In genomic region chr6:117270121-117270959, GRCh38 we compare ENCODE assay signal across 10 cellular contexts. TPM values are rescaled to one million over a fixed set of nuclear protein-coding genes. Genes with fewer than 3 reads are reported as not detected.
DNase-seq lines count a peak whose midpoint lies in the region; ATAC-seq, FAIRE-seq and TF ChIP-seq lines count a peak whose summit lies in the region.
"Had no signal": no experiment of that assay in that cellular context is flagged by ENCODE, and none has a peak within 500 bp of the region (broad histone marks: within the 10 kb centered on the region; RNA-seq: fewer than 3 reads in every experiment).

No MANE protein-coding gene starts in this region.

- BruUV-seq in A673 (replicated peaks; lab: Mats Ljungman, UMichigan) (no TSS peak), endothelial cell of umbilical vein (replicated peaks; lab: Mats Ljungman, UMichigan) (no TSS peak)

- TF ChIP-seq CTCF in A673 (conservative IDR thresholded peaks at IDR 0.05; ENCODE audit: low read depth, low read length) = no peak
- TF ChIP-seq CTCF in endothelial cell of umbilical vein (IDR thresholded peaks at IDR 0.05; ENCODE audit: extremely low read depth in 1 of 2, insufficient read depth in 1 of 2, low read depth in 1 of 2, low read length in 2 of 2) = no peak
- TF ChIP-seq CTCF in mucosa of descending colon (IDR thresholded peaks at IDR 0.05) = no peak

- no peak overlapping the region for H3K9ac ChIP-seq in endothelial cell of umbilical vein (replicated peaks; ENCODE audit: extremely low read depth, insufficient read depth, low read length)

- no peaks in the 10 kb centered on the region for H4K20me1 ChIP-seq in endothelial cell of umbilical vein (replicated peaks; ENCODE audit: control insufficient read depth, extremely low read depth, insufficient read depth, low read length)

- H3K27me3 ChIP-seq in A673 (replicated peaks; ENCODE audit: insufficient read depth, low read depth, low read length, poor library complexity) (peaks cover 100% of the 10 kb centered on the region), endothelial cell of umbilical vein (ENCODE audit: control insufficient read depth in 2 of 2, insufficient read depth in 2 of 2, low read length in 2 of 2) (peaks cover 74 to 82% of the 10 kb centered on the region in 2 experiments)

- H3K27ac ChIP-seq in A673 (ENCODE audit: low read depth, low read length, poor library complexity, severe bottlenecking) (no peak overlapping the region), endothelial cell of umbilical vein (ENCODE audit: insufficient read depth, low read depth, low read length) (no peak overlapping the region)

- TF ChIP-seq POLR2A in endothelial cell of umbilical vein (IDR thresholded peaks at IDR 0.05; ENCODE audit: low read depth, low read length) = no peak

- ATAC-seq in mucosa of descending colon = peak; percentile 61
- no peak for ATAC-seq in GM21390 (IDR thresholded peaks at IDR 0.05; ENCODE audit: unreplicated experiment)
- no peak for ATAC-seq in GM18511 (IDR thresholded peaks at IDR 0.05; ENCODE audit: unreplicated experiment)

- dilution Hi-C loops in endothelial cell of umbilical vein (cut with MboI; ENCODE audit: extremely low pct_ligation_motif_present, low sequenced_read_pairs) = no loop called here

- intact Hi-C loops in A673 (cut with micrococcal nuclease; ENCODE audit: unreplicated experiment) (no loop called here), endothelial cell of umbilical vein (cut with micrococcal nuclease) (no loop called here), mucosa of descending colon (cut with DNase I, micrococcal nuclease) (no loop called here)

- H3K4me1 ChIP-seq in A673 (ENCODE audit: insufficient read depth, low read length, poor library complexity, severe bottlenecking) (peaks cover 8% of the 10 kb centered on the region), endothelial cell of umbilical vein (ENCODE audit: control insufficient read depth, extremely low read depth, insufficient read depth, low read length) (no peaks in the 10 kb centered on the region), mucosa of descending colon (ENCODE audit: low read depth) (peaks cover 16% of the 10 kb centered on the region)

- no peaks in the 10 kb centered on the region for H3K79me2 ChIP-seq in endothelial cell of umbilical vein (ENCODE audit: control insufficient read depth, insufficient read depth, low read length)

- peak; percentile 5 for DNase-seq in A673 (ENCODE audit: low spot score)
- peak; percentile 23 for DNase-seq in M059J (ENCODE audit: low read depth)
- DNase-seq in endothelial cell of umbilical vein (ENCODE audit: low read depth, low spot score) = no peak
- peak in 2 of 3 donors; percentile 23 to 40 for DNase-seq in mucosa of descending colon
- no peak for DNase-seq in mucosa of gallbladder (ENCODE audit: low spot score)
- no peak for DNase-seq in MV-4-11 (lab: John Stamatoyannopoulos, UW)
- DNase-seq: KBM-7 had no signal

- H3K36me3 ChIP-seq in A673 (ENCODE audit: insufficient read depth, low read length, poor library complexity, severe bottlenecking) = no peaks in the 10 kb centered on the region
- H3K36me3 ChIP-seq in endothelial cell of umbilical vein (ENCODE audit: control insufficient read depth in 2 of 2, extremely low read depth in 1 of 2, insufficient read depth in 2 of 2, low read length in 2 of 2) = no peaks in the 10 kb centered on the region
- no peaks in the 10 kb centered on the region for H3K36me3 ChIP-seq in mucosa of descending colon (ENCODE audit: low read depth)

- H3K9me3 ChIP-seq in A673 (ENCODE audit: low read depth, low read length, poor library complexity, severe bottlenecking) = no peaks in the 10 kb centered on the region
- no peaks in the 10 kb centered on the region for H3K9me3 ChIP-seq in endothelial cell of umbilical vein (replicated peaks; ENCODE audit: control insufficient read depth, insufficient read depth, low read length)
- H3K9me3 ChIP-seq in mucosa of descending colon = no peaks in the 10 kb centered on the region

- no peak overlapping the region for H2AFZ ChIP-seq in endothelial cell of umbilical vein (ENCODE audit: low read depth, low read length)

- CTCF ChIA-PET in A673 (lab: Charles Lee) = no interaction called here
- CTCF ChIA-PET in endothelial cell of umbilical vein (lab: Charles Lee) = no interaction called here

- H3K4me2 ChIP-seq in endothelial cell of umbilical vein (ENCODE audit: insufficient read depth, low read length) = peak overlapping the region; percentile 14

- POLR2A ChIA-PET in A673 (lab: Charles Lee; ENCODE audit: low non-redundant PET) (no interaction called here), endothelial cell of umbilical vein (lab: Charles Lee) (no interaction called here)

- H3K9me1 ChIP-seq in endothelial cell of umbilical vein (replicated peaks; ENCODE audit: control insufficient read depth, extremely low read depth, insufficient read depth, low read length) = no peaks in the 10 kb centered on the region

- H3K4me3 ChIP-seq in A673 (ENCODE audit: low read depth, low read length, poor library complexity, severe bottlenecking) (no peak overlapping the region), endothelial cell of umbilical vein (replicated peaks in 1 of 3; ENCODE audit: insufficient read depth in 1 of 3, low read depth in 1 of 3, low read length in 3 of 3) (no peak overlapping the region), mucosa of descending colon (no peak overlapping the region)

- FAIRE-seq in endothelial cell of umbilical vein (lab: Jason Lieb, UNC) = no peak

TF ChIP-seq in endothelial cell of umbilical vein, 7 proteins besides CTCF, POLR2A, EP300 and RAD21:
- TF ChIP-seq JUN (IDR thresholded peaks at IDR 0.05; ENCODE audit: borderline replicate concordance, insufficient read depth, insufficient read length, low read depth) = no peak
- TF ChIP-seq MAX (IDR thresholded peaks at IDR 0.05; ENCODE audit: insufficient read depth, insufficient read length) = no peak
- peak; percentile 95 for TF ChIP-seq EZH2 (IDR thresholded peaks at IDR 0.05; ENCODE audit: borderline replicate concordance, low read depth, low read length, severe bottlenecking)
- no peak for TF ChIP-seq POLR2AphosphoS5 (IDR thresholded peaks at IDR 0.05; ENCODE audit: insufficient read depth, low read depth, low read length)

RNA-seq across cellular contexts. Expression of gene VGLL2, which starts 5.0 kb away (rescaled TPM):
- total RNA-seq in A673 (2021) (not detected in 2 replicates), endothelial cell of umbilical vein (not detected in 2 replicates), mucosa of descending colon (not detected), mucosa of gallbladder (not detected)
- not detected in 2 replicates for total RNA-seq in M059J (2014; rRNA removed; shearing (Covaris generic))
- not detected in 2 replicates for polyA plus RNA-seq in endothelial cell of umbilical vein
- not detected in 2 replicates for polyA plus RNA-seq in endothelial cell of umbilical vein (2011; cell fraction: cytosol; rRNA removed)
- not detected in 2 replicates for polyA plus RNA-seq in endothelial cell of umbilical vein (2011; cell fraction: nucleus; rRNA removed)
- polyA plus RNA-seq in endothelial cell of umbilical vein (2012) = not detected in 2 replicates
- polyA minus RNA-seq in endothelial cell of umbilical vein = not detected in 2 replicates
- not detected for polyA minus RNA-seq in endothelial cell of umbilical vein (2011; cell fraction: cytosol; rRNA and poly(A)+ RNA removed)
- polyA minus RNA-seq in endothelial cell of umbilical vein (2011; cell fraction: nucleus; rRNA and poly(A)+ RNA removed) = not detected in 2 replicates
- total RNA-seq: T-helper 1 cell treated with Interleukin-12 subunit alpha and Interleukin-12 subunit beta and Interleukin-4 antibody, amounts not matched to agents 30 ng/mL and 1 ng/mL, for 36 hours had no signal

Comparison
In these comparisons a context has a peak if more than half of its experiments do, and no peak if none do; other contexts are left out.
1. DNase-seq: peak in A673 (single experiment), M059J (single experiment) and mucosa of descending colon (2 of 3); none in endothelial cell of umbilical vein (single experiment), mucosa of gallbladder (single experiment) and MV-4-11 (single experiment).